1 cellular context compared by ENCODE assay signal in genomic region chr15:45113380-45113990, GRCh38.
TF ChIP-seq lines count a peak whose summit lies in the region.

No MANE protein-coding gene starts in this region.

TF ChIP-seq in HepG2, 621 proteins besides CTCF, POLR2A, EP300 and RAD21:
- TF ChIP-seq ZNF3 (CRISPR knock-in tag; IDR thresholded peaks at IDR 0.05) (no peak), EZH2 (conservative IDR thresholded peaks at IDR 0.05; ENCODE audit: low read depth, low read length) (peak; percentile 9; the same call in 1 of the 2 replicates), CHD4 (IDR thresholded peaks at IDR 0.05; ENCODE audit: borderline replicate concordance, low read length) (no peak)
